ENCODE assay signal across 11 cellular contexts in the genomic region with DNA sequence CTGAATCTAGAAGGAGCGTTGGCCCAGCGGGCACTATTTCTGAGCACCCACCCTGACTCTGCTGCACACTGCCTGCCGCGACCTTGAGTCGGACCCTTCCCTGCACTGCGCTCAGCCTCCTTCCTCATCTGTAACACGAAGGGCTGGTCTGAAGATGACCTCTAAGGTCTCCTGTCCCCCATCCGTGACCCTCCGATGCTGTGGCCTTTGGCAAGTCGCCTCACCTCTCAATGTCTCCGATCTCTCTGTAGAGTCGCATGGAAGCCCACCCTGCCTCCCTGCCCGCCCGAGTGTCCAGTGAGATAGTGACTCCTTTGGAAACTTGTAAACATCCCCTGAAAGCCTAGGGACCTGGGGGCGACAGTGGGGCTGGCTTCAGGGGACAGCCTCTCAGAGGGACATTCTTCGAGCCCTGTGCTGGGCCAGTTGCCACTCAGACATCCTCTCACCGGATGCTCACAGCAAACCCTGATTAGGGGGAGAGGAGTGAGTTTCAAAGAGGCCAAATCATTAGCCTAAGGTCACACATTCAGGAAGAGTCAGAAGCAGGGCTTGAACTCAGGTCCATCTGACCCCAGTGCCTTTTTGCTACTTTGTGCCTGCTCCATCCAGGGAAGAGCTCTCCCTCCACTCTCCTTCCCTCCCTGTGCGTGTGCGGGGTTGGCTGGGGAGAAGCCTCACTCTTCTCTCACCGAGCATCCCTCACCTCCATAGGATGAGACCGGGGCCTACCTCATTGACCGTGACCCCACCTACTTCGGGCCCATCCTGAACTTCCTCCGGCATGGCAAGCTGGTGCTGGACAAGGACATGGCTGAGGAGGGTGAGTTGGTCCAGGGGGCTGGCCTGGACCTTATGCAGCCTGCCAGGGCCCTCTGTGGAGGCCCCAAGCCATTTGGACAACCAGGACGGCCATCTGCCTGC. TPM values are rescaled to one million over a fixed set of nuclear protein-coding genes. Genes with fewer than 3 reads are reported as not detected.
DNase-seq lines count a peak whose midpoint lies in the region; ATAC-seq, FAIRE-seq and TF ChIP-seq lines count a peak whose summit lies in the region.
"Had no signal": no experiment of that assay in that cellular context is flagged by ENCODE, and none has a peak within 500 bp of the region (broad histone marks: within the 10 kb centered on the region; RNA-seq: fewer than 3 reads in every experiment).

No MANE protein-coding gene starts in this region.

- H3K4me1 ChIP-seq in keratinocyte (ENCODE audit: control insufficient read depth, extremely low read depth, insufficient read depth, low read length) (peaks cover 5% of the 10 kb centered on the region), subcutaneous abdominal adipose tissue (ENCODE audit: control insufficient read depth in 5 of 5, insufficient read depth in 5 of 5, low read length in 5 of 5) (peaks cover 0 to 22% (median 14%) of the 10 kb centered on the region in 5 donors)

- H3K36me3 Mint-ChIP-seq in T-helper 1 cell treated with Interleukin-12 subunit alpha and Interleukin-12 subunit beta and Interleukin-4 antibody, amounts not matched to agents 30 μg/mL and 1 μg/mL, for 36 hours (ENCODE audit: low read depth): peaks cover 11% of the 10 kb centered on the region
- peaks cover 5% of the 10 kb centered on the region for H3K36me3 Mint-ChIP-seq in activated naive CD8-positive, alpha-beta T cell treated with anti-CD3 and anti-CD28 coated beads, Interleukin-2, amount 50 U/mL, for 24 hours (ENCODE audit: low read depth)

- H3K27me3 ChIP-seq in keratinocyte (ENCODE audit: control insufficient read depth, extremely low read depth, insufficient read depth, low read length) (no peaks in the 10 kb centered on the region), subcutaneous abdominal adipose tissue (ENCODE audit: control insufficient read depth in 5 of 5, insufficient read depth in 4 of 5, low read length in 5 of 5) (peaks cover 0 to 15% (median 10%) of the 10 kb centered on the region in 5 donors)

- no peaks in the 10 kb centered on the region for H3K9me1 ChIP-seq in keratinocyte (ENCODE audit: control insufficient read depth, extremely low read depth, insufficient read depth, low read length)

- H3K4me3 Mint-ChIP-seq in T-helper 1 cell treated with Interleukin-12 subunit alpha and Interleukin-12 subunit beta and Interleukin-4 antibody, amounts not matched to agents 30 μg/mL and 1 μg/mL, for 36 hours: peak overlapping the region; percentile 87
- peak overlapping the region; percentile 78 for H3K4me3 Mint-ChIP-seq in activated naive CD8-positive, alpha-beta T cell treated with anti-CD3 and anti-CD28 coated beads, Interleukin-2, amount 50 U/mL, for 24 hours

- no peaks in the 10 kb centered on the region for H3K9me3 Mint-ChIP-seq in T-helper 1 cell treated with Interleukin-12 subunit alpha and Interleukin-12 subunit beta and Interleukin-4 antibody, amounts not matched to agents 30 μg/mL and 1 μg/mL, for 36 hours
- no peaks in the 10 kb centered on the region for H3K9me3 Mint-ChIP-seq in activated naive CD8-positive, alpha-beta T cell treated with anti-CD3 and anti-CD28 coated beads, Interleukin-2, amount 50 U/mL, for 24 hours

- H3K36me3 ChIP-seq in keratinocyte (ENCODE audit: control insufficient read depth in 2 of 2, extremely low read depth in 1 of 2, insufficient read depth in 2 of 2, low read length in 2 of 2): peaks cover 0 to 4% of the 10 kb centered on the region in 2 experiments
- H3K36me3 ChIP-seq in subcutaneous abdominal adipose tissue (ENCODE audit: control insufficient read depth in 5 of 5, insufficient read depth in 5 of 5, low read length in 5 of 5): peaks cover 0 to 32% (median 14%) of the 10 kb centered on the region in 5 donors

- peak overlapping the region; percentile 39 for H3K27ac Mint-ChIP-seq in T-helper 1 cell treated with Interleukin-12 subunit alpha and Interleukin-12 subunit beta and Interleukin-4 antibody, amounts not matched to agents 30 μg/mL and 1 μg/mL, for 36 hours
- peak overlapping the region; percentile 68 for H3K27ac Mint-ChIP-seq in activated naive CD8-positive, alpha-beta T cell treated with anti-CD3 and anti-CD28 coated beads, Interleukin-2, amount 50 U/mL, for 24 hours

- peak overlapping the region; percentile 45 to 73 (median 68) for H3K4me3 ChIP-seq in keratinocyte (ENCODE audit: control insufficient read depth in 2 of 3, extremely low read depth in 1 of 3, insufficient read depth in 2 of 3, low read depth in 1 of 3, low read length in 3 of 3)
- peak overlapping the region in 4 of 5 donors; percentile 61 to 73 (median 66) for H3K4me3 ChIP-seq in subcutaneous abdominal adipose tissue (ENCODE audit: low read depth in 1 of 5, low read length in 5 of 5)

- H4K20me1 ChIP-seq in keratinocyte (ENCODE audit: control insufficient read depth, extremely low read depth, insufficient read depth, low read length): no peaks in the 10 kb centered on the region

- ATAC-seq in activated naive CD8-positive, alpha-beta T cell treated with anti-CD3 and anti-CD28 coated beads, Interleukin-2, amount 50 U/mL, for 24 hours: no peak
- no peak for ATAC-seq in HG02884 (IDR thresholded peaks at IDR 0.05; ENCODE audit: unreplicated experiment)
- ATAC-seq in GM19455 (IDR thresholded peaks at IDR 0.05; ENCODE audit: unreplicated experiment): no peak
- ATAC-seq in HG02852 (IDR thresholded peaks at IDR 0.05; ENCODE audit: unreplicated experiment): no peak

- H3K4me2 ChIP-seq in keratinocyte (ENCODE audit: control insufficient read depth, extremely low read depth, insufficient read depth, low read depth, low read length): peak overlapping the region; percentile 74

- no peak for FAIRE-seq in keratinocyte (lab: Jason Lieb, UNC)
- FAIRE-seq: A204.1, frontal cortex had no signal

- no peak overlapping the region for H2AFZ ChIP-seq in keratinocyte (ENCODE audit: control insufficient read depth, low read length)

- H3K9me3 ChIP-seq in keratinocyte (ENCODE audit: control insufficient read depth, low read depth, low read length) (no peaks in the 10 kb centered on the region), subcutaneous abdominal adipose tissue (ENCODE audit: control insufficient read depth in 5 of 5, low read length in 5 of 5) (no peaks in the 10 kb centered on the region)

- peaks cover 6% of the 10 kb centered on the region for H3K4me1 Mint-ChIP-seq in T-helper 1 cell treated with Interleukin-12 subunit alpha and Interleukin-12 subunit beta and Interleukin-4 antibody, amounts not matched to agents 30 μg/mL and 1 μg/mL, for 36 hours (ENCODE audit: low read depth)
- H3K4me1 Mint-ChIP-seq in activated naive CD8-positive, alpha-beta T cell treated with anti-CD3 and anti-CD28 coated beads, Interleukin-2, amount 50 U/mL, for 24 hours: peaks cover 7% of the 10 kb centered on the region

- H3K27ac ChIP-seq in keratinocyte (ENCODE audit: control insufficient read depth, insufficient read depth, low read length) (no peak overlapping the region), subcutaneous abdominal adipose tissue (ENCODE audit: low read depth, low read length) (no peak overlapping the region)

- dilution Hi-C loops in keratinocyte (cut with MboI; ENCODE audit: extremely low pct_ligation_motif_present, low sequenced_read_pairs): no loop called here

- H3K27me3 Mint-ChIP-seq in T-helper 1 cell treated with Interleukin-12 subunit alpha and Interleukin-12 subunit beta and Interleukin-4 antibody, amounts not matched to agents 30 μg/mL and 1 μg/mL, for 36 hours (ENCODE audit: low read depth): no peaks in the 10 kb centered on the region
- no peaks in the 10 kb centered on the region for H3K27me3 Mint-ChIP-seq in activated naive CD8-positive, alpha-beta T cell treated with anti-CD3 and anti-CD28 coated beads, Interleukin-2, amount 50 U/mL, for 24 hours

- TF ChIP-seq CTCF in keratinocyte (optimal IDR thresholded peaks at IDR 0.05 in 1 of 3, IDR thresholded peaks at IDR 0.05 in 1 of 3, conservative IDR thresholded peaks at IDR 0.05 in 1 of 3; ENCODE audit: extremely low read depth in 1 of 3, insufficient read depth in 2 of 3, low read length in 3 of 3): no peak

- H3K79me2 ChIP-seq in keratinocyte (ENCODE audit: control insufficient read depth, insufficient read depth, low read length): no peaks in the 10 kb centered on the region

- H3K9ac ChIP-seq in keratinocyte (ENCODE audit: control insufficient read depth, extremely low read depth, insufficient read depth, low read length) (no peak overlapping the region), subcutaneous abdominal adipose tissue (ENCODE audit: low read length in 5 of 5) (peak overlapping the region in 3 of 5 donors; percentile 21 to 61 (median 56))

- DNase-seq in T-helper 1 cell (no peak), keratinocyte (ENCODE audit: low read depth, low spot score) (no peak)
- DNase-seq in activated naive CD8-positive, alpha-beta T cell treated with anti-CD3 and anti-CD28 coated beads, Interleukin-2, amount 50 U/mL, for 24 hours: no peak
- DNase-seq: HCEC 1CT had no signal

RNA-seq across cellular contexts. Expression of a gene that starts 1.1 kb away (rescaled TPM):
- 16.3 to 22.6 TPM (median 18.6 TPM) in 3 replicates for polyA plus RNA-seq in keratinocyte
- polyA plus RNA-seq in keratinocyte (2011; ENCODE audit: low read depth): 2.7 TPM
- 11.7 and 23.3 TPM in 2 replicates for polyA plus RNA-seq in keratinocyte (2011; cell fraction: cytosol; rRNA removed)
- 22.3 and 25.0 TPM in 2 replicates for polyA plus RNA-seq in keratinocyte (2011; cell fraction: nucleus; rRNA removed)
- polyA plus RNA-seq in keratinocyte (2012; ENCODE audit: low replicate concordance): 11.1 and 28.3 TPM in 2 replicates
- polyA minus RNA-seq in keratinocyte: 32.0 to 71.8 TPM (median 42.1 TPM) in 3 replicates
- polyA minus RNA-seq in keratinocyte (2011; cell fraction: cytosol; rRNA and poly(A)+ RNA removed): 27.2 TPM
- polyA minus RNA-seq in keratinocyte (2011; cell fraction: nucleus; rRNA and poly(A)+ RNA removed): 6.0 and 9.3 TPM in 2 replicates

RNA-seq across cellular contexts. Expression of a gene that starts 33.1 kb away (rescaled TPM):
- polyA plus RNA-seq in keratinocyte: 23.5 to 37.9 TPM (median 27.8 TPM) in 3 replicates
- polyA plus RNA-seq in keratinocyte (2011; ENCODE audit: low read depth): 27.4 TPM
- 19.4 and 72.4 TPM in 2 replicates for polyA plus RNA-seq in keratinocyte (2011; cell fraction: cytosol; rRNA removed)
- polyA plus RNA-seq in keratinocyte (2011; cell fraction: nucleus; rRNA removed): 19.5 and 29.2 TPM in 2 replicates
- polyA plus RNA-seq in keratinocyte (2012; ENCODE audit: low replicate concordance): 44.0 and 49.8 TPM in 2 replicates
- polyA minus RNA-seq in keratinocyte: 10.2 to 28.2 TPM (median 13.3 TPM) in 3 replicates
- 114 TPM for polyA minus RNA-seq in keratinocyte (2011; cell fraction: cytosol; rRNA and poly(A)+ RNA removed)
- 7.4 and 10.4 TPM in 2 replicates for polyA minus RNA-seq in keratinocyte (2011; cell fraction: nucleus; rRNA and poly(A)+ RNA removed)

RNA-seq across cellular contexts. Expression of a gene that starts 33.4 kb away (rescaled TPM):
- polyA plus RNA-seq in keratinocyte: 18.8 to 38.9 TPM (median 19.9 TPM) in 3 replicates
- 10.4 TPM for polyA plus RNA-seq in keratinocyte (2011; ENCODE audit: low read depth)
- polyA plus RNA-seq in keratinocyte (2011; cell fraction: cytosol; rRNA removed): 20.3 and 44.4 TPM in 2 replicates
- 21.2 and 31.0 TPM in 2 replicates for polyA plus RNA-seq in keratinocyte (2011; cell fraction: nucleus; rRNA removed)
- 21.2 and 31.8 TPM in 2 replicates for polyA plus RNA-seq in keratinocyte (2012; ENCODE audit: low replicate concordance)
- 10.1 to 20.4 TPM (median 13.1 TPM) in 3 replicates for polyA minus RNA-seq in keratinocyte
- polyA minus RNA-seq in keratinocyte (2011; cell fraction: cytosol; rRNA and poly(A)+ RNA removed): 34.5 TPM
- 10.0 and 12.0 TPM in 2 replicates for polyA minus RNA-seq in keratinocyte (2011; cell fraction: nucleus; rRNA and poly(A)+ RNA removed)

RNA-seq across cellular contexts. Expression of a gene that starts 56.9 kb away (rescaled TPM):
- polyA plus RNA-seq in keratinocyte: not detected in 3 replicates
- polyA plus RNA-seq in keratinocyte (2011; ENCODE audit: low read depth): not detected
- polyA plus RNA-seq in keratinocyte (2011; cell fraction: cytosol; rRNA removed): not detected in 2 replicates
- polyA plus RNA-seq in keratinocyte (2011; cell fraction: nucleus; rRNA removed): not detected in 2 replicates
- polyA plus RNA-seq in keratinocyte (2012; ENCODE audit: low replicate concordance): 0.06 and 0.14 TPM in 2 replicates
- not detected in 3 replicates for polyA minus RNA-seq in keratinocyte
- not detected for polyA minus RNA-seq in keratinocyte (2011; cell fraction: cytosol; rRNA and poly(A)+ RNA removed)
- polyA minus RNA-seq in keratinocyte (2011; cell fraction: nucleus; rRNA and poly(A)+ RNA removed): not detected in 2 replicates
